ENCODE assay signal across 2 cellular contexts in the genomic region with DNA sequence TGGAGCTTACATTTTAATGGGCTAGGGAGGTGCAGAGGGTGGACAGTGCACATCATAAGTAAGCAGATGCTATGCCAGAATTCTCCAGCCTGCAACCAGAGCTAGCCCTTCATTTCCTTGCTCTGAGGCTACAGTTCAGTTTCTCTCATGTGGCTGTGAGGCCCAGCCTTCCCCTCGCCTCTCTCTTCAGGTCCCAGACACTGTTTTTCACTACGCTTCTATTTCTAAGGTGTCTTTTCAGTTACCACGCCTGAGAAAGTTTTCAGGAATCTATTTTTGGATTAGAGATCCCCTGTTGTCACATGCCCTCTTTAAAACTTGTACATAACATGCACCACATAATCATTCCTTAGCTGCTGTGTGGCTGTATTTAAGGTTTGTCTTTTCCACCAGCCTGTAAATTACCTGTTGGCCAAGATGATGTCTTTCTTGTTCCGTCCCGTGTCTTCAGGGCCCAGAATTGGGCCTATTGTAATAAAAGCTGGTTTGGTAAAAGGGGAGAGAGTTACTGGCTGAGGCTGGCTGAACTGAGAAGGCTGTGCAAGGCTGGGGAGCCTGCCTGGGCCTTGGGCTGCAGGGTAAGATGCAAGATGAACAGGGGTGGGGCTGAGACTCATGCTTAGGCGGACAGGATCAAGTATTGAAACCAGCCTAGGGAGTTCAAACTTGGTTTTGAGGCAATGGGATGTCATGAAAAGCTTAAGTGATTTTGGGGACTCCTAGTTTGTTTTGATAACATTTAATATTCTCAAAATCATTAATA.
TF ChIP-seq lines count a peak whose summit lies in the region.

No MANE protein-coding gene starts in this region.

TF ChIP-seq in SK-N-SH treated with all-trans-retinoic acid at 6 μM for 48 hours, 23 proteins besides CTCF, POLR2A, EP300 and RAD21 (continued from another document):
- TF ChIP-seq ISL1 (CRISPR knock-in tag; IDR thresholded peaks at IDR 0.05) = no peak
- no peak for TF ChIP-seq TCF4 (CRISPR knock-in tag; IDR thresholded peaks at IDR 0.05; ENCODE audit: borderline replicate concordance)
- TF ChIP-seq SNAI2 (CRISPR knock-in tag; IDR thresholded peaks at IDR 0.05) = no peak
- TF ChIP-seq ZNF8 (CRISPR knock-in tag; IDR thresholded peaks at IDR 0.05) = no peak
- no peak for TF ChIP-seq ARNTL (CRISPR knock-in tag; IDR thresholded peaks at IDR 0.05; ENCODE audit: borderline replicate concordance, low read depth)
- TF ChIP-seq ZNF565 (CRISPR knock-in tag; conservative IDR thresholded peaks at IDR 0.05; ENCODE audit: low read depth) = no peak
- no peak for TF ChIP-seq RARB (CRISPR knock-in tag; IDR thresholded peaks at IDR 0.05)
- TF ChIP-seq GLIS3 (CRISPR knock-in tag; IDR thresholded peaks at IDR 0.05) = no peak
- no peak for TF ChIP-seq ZNF70 (CRISPR knock-in tag; IDR thresholded peaks at IDR 0.05)
- no peak for TF ChIP-seq ZFP3 (CRISPR knock-in tag; IDR thresholded peaks at IDR 0.05)
- no peak for TF ChIP-seq ZC3H10 (CRISPR knock-in tag; IDR thresholded peaks at IDR 0.05)
- TF ChIP-seq PPARA (CRISPR knock-in tag; IDR thresholded peaks at IDR 0.05; ENCODE audit: borderline replicate concordance) = no peak
- TF ChIP-seq, protein P1, sequence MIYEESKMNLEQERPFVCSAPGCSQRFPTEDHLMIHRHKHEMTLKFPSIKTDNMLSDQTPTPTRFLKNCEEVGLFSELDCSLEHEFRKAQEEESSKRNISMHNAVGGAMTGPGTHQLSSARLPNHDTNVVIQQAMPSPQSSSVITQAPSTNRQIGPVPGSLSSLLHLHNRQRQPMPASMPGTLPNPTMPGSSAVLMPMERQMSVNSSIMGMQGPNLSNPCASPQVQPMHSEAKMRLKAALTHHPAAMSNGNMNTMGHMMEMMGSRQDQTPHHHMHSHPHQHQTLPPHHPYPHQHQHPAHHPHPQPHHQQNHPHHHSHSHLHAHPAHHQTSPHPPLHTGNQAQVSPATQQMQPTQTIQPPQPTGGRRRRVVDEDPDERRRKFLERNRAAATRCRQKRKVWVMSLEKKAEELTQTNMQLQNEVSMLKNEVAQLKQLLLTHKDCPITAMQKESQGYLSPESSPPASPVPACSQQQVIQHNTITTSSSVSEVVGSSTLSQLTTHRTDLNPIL (CRISPR knock-in tag; IDR thresholded peaks at IDR 0.05; ENCODE audit: low read depth) = no peak
- TF ChIP-seq ESRRG (CRISPR knock-in tag; IDR thresholded peaks at IDR 0.05) = no peak
- TF ChIP-seq ZFP30 (CRISPR knock-in tag; IDR thresholded peaks at IDR 0.05) = no peak
- no peak for TF ChIP-seq OSR1 (CRISPR knock-in tag; IDR thresholded peaks at IDR 0.05)

TF ChIP-seq in SK-N-SH, 30 proteins besides CTCF, POLR2A, EP300 and RAD21 (continued from another document):
- TF ChIP-seq, protein P2, sequence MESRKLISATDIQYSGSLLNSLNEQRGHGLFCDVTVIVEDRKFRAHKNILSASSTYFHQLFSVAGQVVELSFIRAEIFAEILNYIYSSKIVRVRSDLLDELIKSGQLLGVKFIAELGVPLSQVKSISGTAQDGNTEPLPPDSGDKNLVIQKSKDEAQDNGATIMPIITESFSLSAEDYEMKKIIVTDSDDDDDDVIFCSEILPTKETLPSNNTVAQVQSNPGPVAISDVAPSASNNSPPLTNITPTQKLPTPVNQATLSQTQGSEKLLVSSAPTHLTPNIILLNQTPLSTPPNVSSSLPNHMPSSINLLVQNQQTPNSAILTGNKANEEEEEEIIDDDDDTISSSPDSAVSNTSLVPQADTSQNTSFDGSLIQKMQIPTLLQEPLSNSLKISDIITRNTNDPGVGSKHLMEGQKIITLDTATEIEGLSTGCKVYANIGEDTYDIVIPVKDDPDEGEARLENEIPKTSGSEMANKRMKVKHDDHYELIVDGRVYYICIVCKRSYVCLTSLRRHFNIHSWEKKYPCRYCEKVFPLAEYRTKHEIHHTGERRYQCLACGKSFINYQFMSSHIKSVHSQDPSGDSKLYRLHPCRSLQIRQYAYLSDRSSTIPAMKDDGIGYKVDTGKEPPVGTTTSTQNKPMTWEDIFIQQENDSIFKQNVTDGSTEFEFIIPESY (IDR thresholded peaks at IDR 0.05; ENCODE audit: borderline replicate concordance, low read depth) = no peak
- no peak for TF ChIP-seq GABPA (IDR thresholded peaks at IDR 0.05; ENCODE audit: low read depth)
- TF ChIP-seq MEF2A (IDR thresholded peaks at IDR 0.05; ENCODE audit: borderline replicate concordance, low read depth) = no peak
- TF ChIP-seq, protein P3, sequence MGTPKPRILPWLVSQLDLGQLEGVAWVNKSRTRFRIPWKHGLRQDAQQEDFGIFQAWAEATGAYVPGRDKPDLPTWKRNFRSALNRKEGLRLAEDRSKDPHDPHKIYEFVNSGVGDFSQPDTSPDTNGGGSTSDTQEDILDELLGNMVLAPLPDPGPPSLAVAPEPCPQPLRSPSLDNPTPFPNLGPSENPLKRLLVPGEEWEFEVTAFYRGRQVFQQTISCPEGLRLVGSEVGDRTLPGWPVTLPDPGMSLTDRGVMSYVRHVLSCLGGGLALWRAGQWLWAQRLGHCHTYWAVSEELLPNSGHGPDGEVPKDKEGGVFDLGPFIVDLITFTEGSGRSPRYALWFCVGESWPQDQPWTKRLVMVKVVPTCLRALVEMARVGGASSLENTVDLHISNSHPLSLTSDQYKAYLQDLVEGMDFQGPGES (IDR thresholded peaks at IDR 0.05; ENCODE audit: low read depth, low read length) = no peak
- TF ChIP-seq JUND (IDR thresholded peaks at IDR 0.05) = no peak
- TF ChIP-seq, protein P4, sequence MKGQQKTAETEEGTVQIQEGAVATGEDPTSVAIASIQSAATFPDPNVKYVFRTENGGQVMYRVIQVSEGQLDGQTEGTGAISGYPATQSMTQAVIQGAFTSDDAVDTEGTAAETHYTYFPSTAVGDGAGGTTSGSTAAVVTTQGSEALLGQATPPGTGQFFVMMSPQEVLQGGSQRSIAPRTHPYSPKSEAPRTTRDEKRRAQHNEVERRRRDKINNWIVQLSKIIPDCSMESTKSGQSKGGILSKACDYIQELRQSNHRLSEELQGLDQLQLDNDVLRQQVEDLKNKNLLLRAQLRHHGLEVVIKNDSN (IDR thresholded peaks at IDR 0.05; ENCODE audit: borderline replicate concordance, low read depth) = no peak
